ENCODE assay signal across 8 cellular contexts in genomic region chr4:3388461-3389185, GRCh38. TPM values are rescaled to one million over a fixed set of nuclear protein-coding genes. Genes with fewer than 3 reads are reported as not detected.
A peak's percentile ranks its signal among the peaks of the same experiment; 100 is the strongest.
DNase-seq lines count a peak whose midpoint lies in the region; ATAC-seq and TF ChIP-seq lines count a peak whose summit lies in the region.
"Had no signal": no experiment of that assay in that cellular context is flagged by ENCODE, and none has a peak within 500 bp of the region (broad histone marks: within the 10 kb centered on the region; RNA-seq: fewer than 3 reads in every experiment).

No MANE protein-coding gene starts in this region.

- no peaks in the 10 kb centered on the region for H3K27me3 ChIP-seq in heart left ventricle

- intact Hi-C loops in heart left ventricle (cut with DNase I) = loop anchor here in 2 of 10 donors (2.0 to 5.0 kb wide), 2 partner anchors 41 to 42 kb away; no protein-coding TSS in a partner anchor

- peak overlapping the region in 10 of 12 donors; percentile 18 to 45 (median 40) for H3K4me3 ChIP-seq in heart left ventricle
- peak overlapping the region; percentile 14 to 48 (median 35) for H3K4me3 ChIP-seq in skin epidermis

- no peaks in the 10 kb centered on the region for H3K9me3 ChIP-seq in heart left ventricle

- H3K36me3 Mint-ChIP-seq in T-helper 2 cell treated with Interferon-gamma antibody and Interleukin-4, amounts not matched to agents 5 μg/mL and 100 μg/mL, for 36 hours (ENCODE audit: low read depth) = no peaks in the 10 kb centered on the region
- H3K36me3 Mint-ChIP-seq: activated naive CD8-positive, alpha-beta T cell had no signal

- peaks cover 20% of the 10 kb centered on the region for H3K27me3 Mint-ChIP-seq in T-helper 2 cell treated with Interferon-gamma antibody and Interleukin-4, amounts not matched to agents 5 μg/mL and 100 μg/mL, for 36 hours (ENCODE audit: low read depth)

- H3K4me3 Mint-ChIP-seq in T-helper 2 cell treated with Interferon-gamma antibody and Interleukin-4, amounts not matched to agents 5 μg/mL and 100 μg/mL, for 36 hours = peak overlapping the region; percentile 29
- H3K4me3 Mint-ChIP-seq: activated naive CD8-positive, alpha-beta T cell had no signal

- TF ChIP-seq CTCF in heart left ventricle (IDR thresholded peaks at IDR 0.05) = no peak

- no peaks in the 10 kb centered on the region for H3K9me3 Mint-ChIP-seq in T-helper 2 cell treated with Interferon-gamma antibody and Interleukin-4, amounts not matched to agents 5 μg/mL and 100 μg/mL, for 36 hours

- peak overlapping the region; percentile 24 to 97 (median 65) for H3K27ac ChIP-seq in heart left ventricle
- H3K27ac ChIP-seq in skin epidermis = peak overlapping the region; percentile 59 to 98 (median 89)

- DNase-seq in T-helper 2 cell treated with Interferon-gamma antibody and Interleukin-4, amounts not matched to agents 5 μg/mL and 100 μg/mL, for 36 hours (ENCODE audit: low spot score) = no peak
- DNase-seq in heart left ventricle (peak in 1 of 5 donors; percentile 65), 8988T (no peak), HuH-7 (ENCODE audit: low spot score) (no peak)

- peaks cover 12% of the 10 kb centered on the region for H3K4me1 Mint-ChIP-seq in T-helper 2 cell treated with Interferon-gamma antibody and Interleukin-4, amounts not matched to agents 5 μg/mL and 100 μg/mL, for 36 hours (ENCODE audit: low read depth)

- TF ChIP-seq POLR2A in heart left ventricle (IDR thresholded peaks at IDR 0.05) = no peak

- WGBS in heart left ventricle, 4 donors = 36 to 64% (median 39%) methylated on average over 12 to 17 of the region's 17 CpGs

- H3K36me3 ChIP-seq in heart left ventricle = no peaks in the 10 kb centered on the region

- no peak overlapping the region for H3K27ac Mint-ChIP-seq in T-helper 2 cell treated with Interferon-gamma antibody and Interleukin-4, amounts not matched to agents 5 μg/mL and 100 μg/mL, for 36 hours
- H3K27ac Mint-ChIP-seq: activated naive CD8-positive, alpha-beta T cell had no signal

- H3K4me1 ChIP-seq in heart left ventricle = peaks cover 0 to 56% (median 33%) of the 10 kb centered on the region in 12 donors

- peak; percentile 51 for ATAC-seq in GM19025 (IDR thresholded peaks at IDR 0.05; ENCODE audit: low read depth, unreplicated experiment)
- peak; percentile 70 for ATAC-seq in HG03159 (IDR thresholded peaks at IDR 0.05; ENCODE audit: unreplicated experiment)
- peak in 2 of 4 donors; percentile 8 to 35 for ATAC-seq in heart left ventricle

RNA-seq across cellular contexts. Expression of gene HGFAC, which starts 53.1 kb away (rescaled TPM):
- total RNA-seq in heart left ventricle = under 1 TPM in 5 of 9 donors, not detected in 4; 0.19 to 0.65 (median 0.47) TPM
- polyA plus RNA-seq in heart left ventricle = under 1 TPM; 0.11 to 0.73 TPM
